In genomic region chr19:43754312-43754561, GRCh38 we compare ENCODE assay signal across 8 cellular contexts. TPM values are rescaled to one million over a fixed set of nuclear protein-coding genes. Genes with fewer than 3 reads are reported as not detected.
DNase-seq lines count a peak whose midpoint lies in the region; ATAC-seq and TF ChIP-seq lines count a peak whose summit lies in the region.

No MANE protein-coding gene starts in this region.

- H3K9ac ChIP-seq in skeletal muscle satellite cell (ENCODE audit: low read depth, low read length), result peak overlapping the region; percentile 99

- no peaks in the 10 kb centered on the region for H3K9me2 ChIP-seq in GM23338 (ENCODE audit: insufficient read depth)

- ATAC-seq in GM23338 (no peak), HG02642 (IDR thresholded peaks at IDR 0.05; ENCODE audit: poor library complexity, unreplicated experiment) (no peak)

- H3K27ac ChIP-seq in GM23338 (ENCODE audit: low read depth), result peak overlapping the region; percentile 100
- H3K27ac ChIP-seq in WERI-Rb-1, result peak overlapping the region; percentile 99

- H3K9me3 Mint-ChIP-seq in GM23338, result no peaks in the 10 kb centered on the region; the same call in 2 of the 3 replicates

- TF ChIP-seq CTCF in GM23338 (conservative IDR thresholded peaks at IDR 0.05; ENCODE audit: low read depth in 2 of 2) (no peak), WERI-Rb-1 (IDR thresholded peaks at IDR 0.05; ENCODE audit: low read depth, low read length) (no peak), foreskin fibroblast (IDR thresholded peaks at IDR 0.05; ENCODE audit: low read depth, low read length) (no peak)

- H3F3A ChIP-seq in GM23338 (replicated peaks; ENCODE audit: low read depth), result 0 out of 2 replicates have a peak, but pooled peaks cover 6% of the 10 kb centered on the region

- peak overlapping the region; percentile 95 for H3K27ac Mint-ChIP-seq in GM23338

- peaks cover 10% of the 10 kb centered on the region; the same call in 2 of the 3 replicates for H3K4me1 Mint-ChIP-seq in GM23338

- H3K4me1 ChIP-seq in GM23338 (ENCODE audit: insufficient read depth) (peaks cover 6% of the 10 kb centered on the region; the same call in 1 of the 2 replicates), skeletal muscle satellite cell (ENCODE audit: control insufficient read depth, insufficient read depth, low read length) (peaks cover 63% of the 10 kb centered on the region)

- no peaks in the 10 kb centered on the region; the same call in 1 of the 2 replicates for H4K20me1 ChIP-seq in GM23338 (replicated peaks; ENCODE audit: insufficient read depth)

- no peak for DNase-seq in GM23338 (ENCODE audit: low spot score)
- no peak for DNase-seq in WERI-Rb-1
- DNase-seq in foreskin fibroblast, result no peak
- DNase-seq in NCI-H446 (lab: John Stamatoyannopoulos, UW), result no peak
- no peak for DNase-seq in central memory CD4-positive, alpha-beta T cell
- DNase-seq in occipital lobe (lab: John Stamatoyannopoulos, UW), result no peak

- H3K27me3 Mint-ChIP-seq in GM23338 (ENCODE audit: insufficient read depth, low read depth, poor library complexity), result peaks cover 20% of the 10 kb centered on the region

- H3K4me2 ChIP-seq in GM23338 (peak overlapping the region; percentile 95), skeletal muscle satellite cell (ENCODE audit: low read length) (peak overlapping the region; percentile 99)

- H3K79me2 ChIP-seq in GM23338 (replicated peaks; ENCODE audit: insufficient read depth), result peaks cover 23% of the 10 kb centered on the region

- H3K27me3 ChIP-seq in GM23338 (ENCODE audit: insufficient read depth), result no peaks in the 10 kb centered on the region
- no peaks in the 10 kb centered on the region for H3K27me3 ChIP-seq in WERI-Rb-1 (ENCODE audit: insufficient read depth, low read depth, severe bottlenecking)
- H3K27me3 ChIP-seq in skeletal muscle satellite cell (ENCODE audit: control insufficient read depth, insufficient read depth, low read length), result no peaks in the 10 kb centered on the region

- no peaks in the 10 kb centered on the region for H3K9me3 ChIP-seq in WERI-Rb-1 (ENCODE audit: severe bottlenecking)
- H3K9me3 ChIP-seq in skeletal muscle satellite cell (replicated peaks; ENCODE audit: low read length), result no peaks in the 10 kb centered on the region

- peak overlapping the region; percentile 90 for H3K4me3 ChIP-seq in GM23338
- H3K4me3 ChIP-seq in WERI-Rb-1 (ENCODE audit: low read depth, low read length), result peak overlapping the region; percentile 95
- peak overlapping the region; percentile 65 to 72 for H3K4me3 ChIP-seq in foreskin fibroblast (ENCODE audit: low read depth in 1 of 2, low read length in 2 of 2)
- H3K4me3 ChIP-seq in skeletal muscle satellite cell (ENCODE audit: low read length), result peak overlapping the region; percentile 85

- peaks cover 30% of the 10 kb centered on the region for H3K36me3 Mint-ChIP-seq in GM23338 (ENCODE audit: low read depth)

- H3K36me3 ChIP-seq in GM23338 (ENCODE audit: insufficient read depth) (no peaks in the 10 kb centered on the region; the same call in 1 of the 2 replicates), WERI-Rb-1 (peaks cover 36% of the 10 kb centered on the region), skeletal muscle satellite cell (ENCODE audit: insufficient read depth, low read length) (peaks cover 22% of the 10 kb centered on the region)

- peak overlapping the region; percentile 73 for H2AFZ ChIP-seq in GM23338

- peak overlapping the region; percentile 99 for H3K4me3 Mint-ChIP-seq in GM23338

TF ChIP-seq in GM23338, 12 proteins besides CTCF, POLR2A, EP300 and RAD21 (continues in another document):
- TF ChIP-seq EZH2phosphoT487 (IDR thresholded peaks at IDR 0.05; ENCODE audit: unreplicated experiment), result no peak
- no peak for TF ChIP-seq REST (IDR thresholded peaks at IDR 0.05; ENCODE audit: unreplicated experiment)

RNA-seq across cellular contexts. Expression of gene SMG9, which starts 0.5 kb away (rescaled TPM):
- total RNA-seq in GM23338 (2014; rRNA removed; shearing (Covaris generic)), result 6.3 and 13.2 TPM in 2 replicates
- polyA plus RNA-seq in GM23338 (2016; fragmentation: Nextera tagmentation; extraction: Ambion mirVana), result 14.0 and 15.7 TPM in 2 replicates
- 8.1 and 15.9 TPM in 2 replicates for total RNA-seq in skeletal muscle satellite cell (2012; rRNA removed)
- total RNA-seq in occipital lobe, result 6.4 TPM

RNA-seq across cellular contexts. Expression of gene KCNN4, which starts 26.5 kb away (rescaled TPM):
- total RNA-seq in GM23338 (2014; rRNA removed; shearing (Covaris generic)), result 3.2 and 3.4 TPM in 2 replicates
- polyA plus RNA-seq in GM23338 (2016; fragmentation: Nextera tagmentation; extraction: Ambion mirVana), result 0.75 and 0.86 TPM in 2 replicates
- total RNA-seq in skeletal muscle satellite cell (2012; rRNA removed), result 1.7 and 2.0 TPM in 2 replicates
- 0.16 TPM for total RNA-seq in occipital lobe

RNA-seq across cellular contexts. Expression of gene IRGC, which starts 38.4 kb away (rescaled TPM):
- not detected in 2 replicates for total RNA-seq in GM23338 (2014; rRNA removed; shearing (Covaris generic))
- polyA plus RNA-seq in GM23338 (2016; fragmentation: Nextera tagmentation; extraction: Ambion mirVana), result not detected in 2 replicates
- total RNA-seq in skeletal muscle satellite cell (2012; rRNA removed), result not detected in 2 replicates
- not detected for total RNA-seq in occipital lobe

RNA-seq across cellular contexts. Expression of gene LYPD5, which starts 48.0 kb away (rescaled TPM):
- 0.54 and 1.1 TPM in 2 replicates for total RNA-seq in GM23338 (2014; rRNA removed; shearing (Covaris generic))
- 0.61 and 1.5 TPM in 2 replicates for polyA plus RNA-seq in GM23338 (2016; fragmentation: Nextera tagmentation; extraction: Ambion mirVana)
- not detected in 2 replicates for total RNA-seq in skeletal muscle satellite cell (2012; rRNA removed)
- 1.6 TPM for total RNA-seq in occipital lobe
